10 cellular contexts compared by ENCODE assay signal in the genomic region with DNA sequence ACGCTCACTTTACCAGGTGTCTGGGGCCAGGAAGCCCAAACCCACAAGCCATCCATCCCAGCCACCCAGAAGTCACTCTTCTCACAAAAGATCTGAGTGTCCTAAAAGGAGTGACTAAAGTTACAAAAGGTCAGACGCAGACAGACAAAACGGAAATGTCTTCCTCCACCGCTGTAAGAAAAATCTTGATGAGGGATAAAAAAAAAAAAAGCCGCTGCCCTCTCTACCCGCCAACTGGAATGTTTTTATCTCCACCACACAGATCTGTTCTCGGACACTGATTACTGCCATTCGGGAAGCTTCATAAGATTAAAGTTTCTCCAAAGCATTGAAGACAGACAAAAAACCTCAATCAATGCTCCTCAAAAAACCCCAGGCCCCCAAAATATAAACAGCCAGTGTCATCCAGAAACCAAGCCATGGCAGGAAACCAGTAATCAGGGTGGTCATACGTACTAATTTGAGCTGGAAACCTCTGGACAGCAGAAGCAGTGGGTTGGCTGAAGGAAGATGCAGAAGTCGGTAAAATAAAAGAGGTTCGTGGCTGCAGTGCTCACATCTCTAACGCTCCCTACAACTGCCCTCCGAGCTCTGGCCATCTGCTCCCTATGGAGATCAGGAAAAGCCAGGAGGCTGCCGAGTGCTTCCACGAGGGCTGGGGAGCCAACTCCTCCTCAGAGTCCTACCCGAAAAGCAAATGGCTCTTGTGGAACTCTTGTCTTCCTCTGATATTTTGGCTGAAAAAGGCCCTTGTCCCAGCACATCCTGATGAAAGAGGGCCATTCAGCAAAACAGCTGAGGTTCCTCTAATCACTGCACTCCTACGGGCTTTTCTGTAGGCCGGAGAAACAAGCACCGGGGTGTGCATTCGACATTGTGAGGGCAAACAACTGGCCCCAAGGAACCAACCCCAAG. TPM values are rescaled to one million over a fixed set of nuclear protein-coding genes. Genes with fewer than 3 reads are reported as not detected.
DNase-seq lines count a peak whose midpoint lies in the region; ATAC-seq and TF ChIP-seq lines count a peak whose summit lies in the region.
"Had no signal": no experiment of that assay in that cellular context is flagged by ENCODE, and none has a peak within 500 bp of the region (broad histone marks: within the 10 kb centered on the region; RNA-seq: fewer than 3 reads in every experiment).

No MANE protein-coding gene starts in this region.

- TF ChIP-seq CTCF in GM23338 (conservative IDR thresholded peaks at IDR 0.05; ENCODE audit: low read depth in 2 of 2) = no peak
- no peak for TF ChIP-seq CTCF in activated B cell treated with CpG ODN at 0.5 μM for 24 hours (IDR thresholded peaks at IDR 0.05)
- TF ChIP-seq CTCF in lower leg skin (IDR thresholded peaks at IDR 0.05) = no peak

- no peak overlapping the region for H3K4me3 ChIP-seq in GM23338
- H3K4me3 ChIP-seq in skeletal muscle tissue (ENCODE audit: low read length in 3 of 3) = peak overlapping the region in 2 of 3 donors; percentile 11 to 53
- H3K4me3 ChIP-seq in lower leg skin (ENCODE audit: low read depth, poor library complexity, severe bottlenecking) = no peak overlapping the region

- peaks cover 20% of the 10 kb centered on the region for H3K79me2 ChIP-seq in GM23338 (replicated peaks; ENCODE audit: insufficient read depth)

- CTCF ChIA-PET in activated B cell treated with CpG ODN at 0.5 μM for 24 hours (lab: Charles Lee) = interaction anchor here (0.5 to 1.4 kb wide), 4 partner anchors 23 to 162 kb away, joined by 3 to 4 read pairs (median 4); no protein-coding TSS in a partner anchor

- POLR2A ChIA-PET in activated B cell treated with CpG ODN at 0.5 μM for 24 hours (lab: Charles Lee) = interaction anchor here (0.6 to 0.8 kb wide), 3 partner anchors 14 to 136 kb away, joined by 3 to 14 read pairs (median 3); no protein-coding TSS in a partner anchor

- no peaks in the 10 kb centered on the region; the same call in 1 of the 2 replicates for H3K36me3 ChIP-seq in GM23338 (ENCODE audit: insufficient read depth)
- peaks cover 21 to 24% (median 24%) of the 10 kb centered on the region in 3 donors for H3K36me3 ChIP-seq in skeletal muscle tissue (ENCODE audit: control insufficient read depth in 3 of 3, insufficient read depth in 3 of 3, low read length in 3 of 3)

- WGBS in lower leg skin, 2 donors = 54 to 58% methylated on average over 20 of the region's 20 CpGs

- H3K9me3 Mint-ChIP-seq in GM23338 (no peaks in the 10 kb centered on the region), activated B cell treated with CpG ODN at 0.5 μM for 24 hours (no peaks in the 10 kb centered on the region)

- intact Hi-C loops in activated B cell treated with CpG ODN at 0.5 μM for 24 hours (cut with micrococcal nuclease) = loop anchor here (1.0 kb wide), 1 partner anchor 124 kb away; no protein-coding TSS in a partner anchor
- intact Hi-C loops in left ventricle myocardium superior (cut with micrococcal nuclease) = no loop called here
- intact Hi-C loops in lower leg skin (cut with DNase I; ENCODE audit: low total_unique reads) = no loop called here

- no peaks in the 10 kb centered on the region for H3K27me3 ChIP-seq in GM23338 (ENCODE audit: insufficient read depth)
- no peaks in the 10 kb centered on the region for H3K27me3 ChIP-seq in skeletal muscle tissue (ENCODE audit: control insufficient read depth in 3 of 3, insufficient read depth in 3 of 3, low read length in 3 of 3)

- peaks cover 3% of the 10 kb centered on the region; the same call in 1 of the 2 replicates for H4K20me1 ChIP-seq in GM23338 (replicated peaks; ENCODE audit: insufficient read depth)

- peaks cover 30% of the 10 kb centered on the region for H3K4me1 Mint-ChIP-seq in GM23338
- peaks cover 41% of the 10 kb centered on the region for H3K4me1 Mint-ChIP-seq in activated B cell treated with CpG ODN at 0.5 μM for 24 hours

- DNase-seq in GM23338 (ENCODE audit: low spot score) (no peak), activated B cell treated with CpG ODN at 0.5 μM for 24 hours (no peak), left ventricle myocardium superior (no peak), lower leg skin (ENCODE audit: low spot score in 2 of 2) (no peak)
- no peak for DNase-seq in activated CD4-positive, CD25-positive, alpha-beta regulatory T cell (lab: John Stamatoyannopoulos, UW)
- DNase-seq: stimulated activated CD4-positive, alpha-beta T cell treated with anti-CD3 and anti-CD28 coated beads, Interleukin-2, amount 100 ng/mL, for 24 hours had no signal

- no peaks in the 10 kb centered on the region for H3F3A ChIP-seq in GM23338 (replicated peaks; ENCODE audit: low read depth)

- no peaks in the 10 kb centered on the region for H3K9me2 ChIP-seq in GM23338 (ENCODE audit: insufficient read depth)

- H3K27ac ChIP-seq in GM23338 (ENCODE audit: low read depth) (no peak overlapping the region), skeletal muscle tissue (ENCODE audit: low read depth, low read length) (peak overlapping the region; percentile 90)

- H3K4me2 ChIP-seq in GM23338 = peak overlapping the region; percentile 43; the same call in 1 of the 2 replicates

- ATAC-seq in GM23338 (peak; percentile 67), activated B cell treated with CpG ODN at 0.5 μM for 24 hours (ENCODE audit: low read depth) (no peak), left ventricle myocardium superior (peak; percentile 44), GM21576 (IDR thresholded peaks at IDR 0.05; ENCODE audit: unreplicated experiment) (no peak), GM19324 (IDR thresholded peaks at IDR 0.05; ENCODE audit: low FRiP score, unreplicated experiment) (no peak)

- peaks cover 30% of the 10 kb centered on the region; the same call in 1 of the 2 replicates for H3K4me1 ChIP-seq in GM23338 (ENCODE audit: insufficient read depth)
- peaks cover 48 to 69% (median 59%) of the 10 kb centered on the region in 3 donors for H3K4me1 ChIP-seq in skeletal muscle tissue (ENCODE audit: control insufficient read depth in 3 of 3, insufficient read depth in 3 of 3, low read length in 3 of 3)

- peak overlapping the region; percentile 46 to 74 (median 64) for H3K9ac ChIP-seq in skeletal muscle tissue (ENCODE audit: low read depth in 1 of 3, low read length in 3 of 3)

- H2AFZ ChIP-seq in GM23338 = no peak overlapping the region

- H3K27ac Mint-ChIP-seq in GM23338 (peak overlapping the region; percentile 19), activated B cell treated with CpG ODN at 0.5 μM for 24 hours (peak overlapping the region; percentile 66)

- no peaks in the 10 kb centered on the region for H3K9me3 ChIP-seq in skeletal muscle tissue (ENCODE audit: control insufficient read depth in 3 of 3, low read length in 3 of 3)

- H3K36me3 Mint-ChIP-seq in GM23338 (ENCODE audit: low read depth) (no peaks in the 10 kb centered on the region; the same call in 2 of the 3 replicates), activated B cell treated with CpG ODN at 0.5 μM for 24 hours (ENCODE audit: low read depth) (peaks cover 36% of the 10 kb centered on the region)

- no peak for TF ChIP-seq POLR2A in lower leg skin (IDR thresholded peaks at IDR 0.05)

- H3K27me3 Mint-ChIP-seq in GM23338 (ENCODE audit: insufficient read depth, low read depth, poor library complexity) (no peaks in the 10 kb centered on the region), activated B cell treated with CpG ODN at 0.5 μM for 24 hours (no peaks in the 10 kb centered on the region)

- H3K4me3 Mint-ChIP-seq in GM23338 = no peak overlapping the region
- H3K4me3 Mint-ChIP-seq in activated B cell treated with CpG ODN at 0.5 μM for 24 hours = peak overlapping the region; percentile 35

TF ChIP-seq in GM23338, 12 proteins besides CTCF, POLR2A, EP300 and RAD21:
- TF ChIP-seq JUNB (IDR thresholded peaks at IDR 0.05; ENCODE audit: unreplicated experiment) (no peak), CREB1 (CRISPR knock-in tag; IDR thresholded peaks at IDR 0.05; ENCODE audit: low read depth) (no peak), ZNF331 (CRISPR knock-in tag; IDR thresholded peaks at IDR 0.05; ENCODE audit: low read depth) (no peak), ZNF114 (CRISPR knock-in tag; IDR thresholded peaks at IDR 0.05) (no peak), POLR2AphosphoS5 (IDR thresholded peaks at IDR 0.05; ENCODE audit: low read depth) (no peak), EZH2 (IDR thresholded peaks at IDR 0.05; ENCODE audit: low read depth, unreplicated experiment) (no peak), NANOG (IDR thresholded peaks at IDR 0.05; ENCODE audit: borderline replicate concordance) (no peak)

RNA-seq across cellular contexts. Expression of gene SSH1, which starts 30.3 kb away (rescaled TPM):
- total RNA-seq in GM23338 (2014; rRNA removed; shearing (Covaris generic)) = 10.8 and 11.8 TPM in 2 replicates
- polyA plus RNA-seq in GM23338 (2016; fragmentation: Nextera tagmentation; extraction: Ambion mirVana) = 3.4 and 3.6 TPM in 2 replicates
- total RNA-seq in activated B cell treated with CpG ODN at 0.5 μM for 24 hours (19.8 and 21.4 TPM in 2 replicates), left ventricle myocardium superior (31.2 TPM), skeletal muscle tissue (11.0 TPM), lower leg skin (10 to 100 TPM in 3 of 4 donors, 1 to 10 TPM in 1; 7.3 to 15.1 (median 13.1) TPM)

RNA-seq across cellular contexts. Expression of gene DAO, which starts 52.8 kb away (rescaled TPM):
- not detected in 2 replicates for total RNA-seq in GM23338 (2014; rRNA removed; shearing (Covaris generic))
- not detected in 2 replicates for polyA plus RNA-seq in GM23338 (2016; fragmentation: Nextera tagmentation; extraction: Ambion mirVana)
- total RNA-seq in activated B cell treated with CpG ODN at 0.5 μM for 24 hours = not detected in 2 replicates
- total RNA-seq in left ventricle myocardium superior = not detected
- not detected for total RNA-seq in skeletal muscle tissue
- not detected for total RNA-seq in lower leg skin
- total RNA-seq: bronchial epithelial cell had no signal

Comparison
In these comparisons a context has a peak if more than half of its experiments do, and no peak if none do; other contexts are left out.
1. ATAC-seq: peak in GM23338 (single experiment) and left ventricle myocardium superior (single experiment); none in activated B cell treated with CpG ODN at 0.5 μM for 24 hours (single experiment), GM21576 (single experiment) and GM19324 (single experiment).
2. H3K4me3 ChIP-seq: peak in skeletal muscle tissue (2 of 3); none in GM23338 (single experiment) and lower leg skin (single experiment).